In the genomic region with DNA sequence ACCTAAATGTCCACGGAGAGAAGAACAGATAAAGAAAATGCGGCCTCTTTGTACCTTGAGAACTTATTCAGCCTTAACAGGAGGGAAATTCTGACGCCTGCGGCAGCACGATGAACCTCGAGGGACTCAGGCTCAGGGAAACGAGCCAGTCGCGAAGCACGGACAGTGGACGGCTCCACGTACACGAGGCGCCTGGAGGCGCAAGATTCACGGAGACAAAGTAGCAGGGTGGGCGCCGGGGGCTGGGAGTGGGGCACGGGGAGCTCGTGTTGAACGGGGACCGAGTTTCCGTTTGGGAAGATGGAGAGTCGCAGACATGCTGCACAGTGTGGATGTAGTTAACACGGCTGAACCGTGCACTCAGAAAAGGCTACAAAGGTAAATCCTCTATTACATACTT, we compare ENCODE assay signal across 2 cellular contexts.
TF ChIP-seq lines count a peak whose summit lies in the region.

No MANE protein-coding gene starts in this region.

TF ChIP-seq in SK-N-SH treated with all-trans-retinoic acid at 6 μM for 48 hours, 23 proteins besides CTCF, POLR2A, EP300 and RAD21 (continued from another document):
- TF ChIP-seq, protein P1, sequence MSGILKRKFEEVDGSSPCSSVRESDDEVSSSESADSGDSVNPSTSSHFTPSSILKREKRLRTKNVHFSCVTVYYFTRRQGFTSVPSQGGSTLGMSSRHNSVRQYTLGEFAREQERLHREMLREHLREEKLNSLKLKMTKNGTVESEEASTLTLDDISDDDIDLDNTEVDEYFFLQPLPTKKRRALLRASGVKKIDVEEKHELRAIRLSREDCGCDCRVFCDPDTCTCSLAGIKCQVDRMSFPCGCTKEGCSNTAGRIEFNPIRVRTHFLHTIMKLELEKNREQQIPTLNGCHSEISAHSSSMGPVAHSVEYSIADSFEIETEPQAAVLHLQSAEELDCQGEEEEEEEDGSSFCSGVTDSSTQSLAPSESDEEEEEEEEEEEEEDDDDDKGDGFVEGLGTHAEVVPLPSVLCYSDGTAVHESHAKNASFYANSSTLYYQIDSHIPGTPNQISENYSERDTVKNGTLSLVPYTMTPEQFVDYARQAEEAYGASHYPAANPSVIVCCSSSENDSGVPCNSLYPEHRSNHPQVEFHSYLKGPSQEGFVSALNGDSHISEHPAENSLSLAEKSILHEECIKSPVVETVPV (CRISPR knock-in tag; IDR thresholded peaks at IDR 0.05), result no peak
- TF ChIP-seq BACH2 (CRISPR knock-in tag; IDR thresholded peaks at IDR 0.05; ENCODE audit: borderline replicate concordance) (no peak), ISL1 (CRISPR knock-in tag; IDR thresholded peaks at IDR 0.05) (no peak), CSDC2 (CRISPR knock-in tag; IDR thresholded peaks at IDR 0.05) (no peak)

TF ChIP-seq in SK-N-SH, 30 proteins besides CTCF, POLR2A, EP300 and RAD21:
- TF ChIP-seq TAF1 (IDR thresholded peaks at IDR 0.05; ENCODE audit: borderline replicate concordance, low read depth, low read length) (no peak), POLR2AphosphoS5 (IDR thresholded peaks at IDR 0.05; ENCODE audit: low read depth, low read length) (no peak), YY1 (IDR thresholded peaks at IDR 0.05; ENCODE audit: low read depth) (no peak), JUND (IDR thresholded peaks at IDR 0.05) (no peak)
- TF ChIP-seq, protein P2, sequence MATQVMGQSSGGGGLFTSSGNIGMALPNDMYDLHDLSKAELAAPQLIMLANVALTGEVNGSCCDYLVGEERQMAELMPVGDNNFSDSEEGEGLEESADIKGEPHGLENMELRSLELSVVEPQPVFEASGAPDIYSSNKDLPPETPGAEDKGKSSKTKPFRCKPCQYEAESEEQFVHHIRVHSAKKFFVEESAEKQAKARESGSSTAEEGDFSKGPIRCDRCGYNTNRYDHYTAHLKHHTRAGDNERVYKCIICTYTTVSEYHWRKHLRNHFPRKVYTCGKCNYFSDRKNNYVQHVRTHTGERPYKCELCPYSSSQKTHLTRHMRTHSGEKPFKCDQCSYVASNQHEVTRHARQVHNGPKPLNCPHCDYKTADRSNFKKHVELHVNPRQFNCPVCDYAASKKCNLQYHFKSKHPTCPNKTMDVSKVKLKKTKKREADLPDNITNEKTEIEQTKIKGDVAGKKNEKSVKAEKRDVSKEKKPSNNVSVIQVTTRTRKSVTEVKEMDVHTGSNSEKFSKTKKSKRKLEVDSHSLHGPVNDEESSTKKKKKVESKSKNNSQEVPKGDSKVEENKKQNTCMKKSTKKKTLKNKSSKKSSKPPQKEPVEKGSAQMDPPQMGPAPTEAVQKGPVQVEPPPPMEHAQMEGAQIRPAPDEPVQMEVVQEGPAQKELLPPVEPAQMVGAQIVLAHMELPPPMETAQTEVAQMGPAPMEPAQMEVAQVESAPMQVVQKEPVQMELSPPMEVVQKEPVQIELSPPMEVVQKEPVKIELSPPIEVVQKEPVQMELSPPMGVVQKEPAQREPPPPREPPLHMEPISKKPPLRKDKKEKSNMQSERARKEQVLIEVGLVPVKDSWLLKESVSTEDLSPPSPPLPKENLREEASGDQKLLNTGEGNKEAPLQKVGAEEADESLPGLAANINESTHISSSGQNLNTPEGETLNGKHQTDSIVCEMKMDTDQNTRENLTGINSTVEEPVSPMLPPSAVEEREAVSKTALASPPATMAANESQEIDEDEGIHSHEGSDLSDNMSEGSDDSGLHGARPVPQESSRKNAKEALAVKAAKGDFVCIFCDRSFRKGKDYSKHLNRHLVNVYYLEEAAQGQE (IDR thresholded peaks at IDR 0.05; ENCODE audit: low read depth, low read length), result no peak
- TF ChIP-seq, protein P3, sequence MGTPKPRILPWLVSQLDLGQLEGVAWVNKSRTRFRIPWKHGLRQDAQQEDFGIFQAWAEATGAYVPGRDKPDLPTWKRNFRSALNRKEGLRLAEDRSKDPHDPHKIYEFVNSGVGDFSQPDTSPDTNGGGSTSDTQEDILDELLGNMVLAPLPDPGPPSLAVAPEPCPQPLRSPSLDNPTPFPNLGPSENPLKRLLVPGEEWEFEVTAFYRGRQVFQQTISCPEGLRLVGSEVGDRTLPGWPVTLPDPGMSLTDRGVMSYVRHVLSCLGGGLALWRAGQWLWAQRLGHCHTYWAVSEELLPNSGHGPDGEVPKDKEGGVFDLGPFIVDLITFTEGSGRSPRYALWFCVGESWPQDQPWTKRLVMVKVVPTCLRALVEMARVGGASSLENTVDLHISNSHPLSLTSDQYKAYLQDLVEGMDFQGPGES (IDR thresholded peaks at IDR 0.05; ENCODE audit: low read depth, low read length), result no peak
- TF ChIP-seq, protein P4, sequence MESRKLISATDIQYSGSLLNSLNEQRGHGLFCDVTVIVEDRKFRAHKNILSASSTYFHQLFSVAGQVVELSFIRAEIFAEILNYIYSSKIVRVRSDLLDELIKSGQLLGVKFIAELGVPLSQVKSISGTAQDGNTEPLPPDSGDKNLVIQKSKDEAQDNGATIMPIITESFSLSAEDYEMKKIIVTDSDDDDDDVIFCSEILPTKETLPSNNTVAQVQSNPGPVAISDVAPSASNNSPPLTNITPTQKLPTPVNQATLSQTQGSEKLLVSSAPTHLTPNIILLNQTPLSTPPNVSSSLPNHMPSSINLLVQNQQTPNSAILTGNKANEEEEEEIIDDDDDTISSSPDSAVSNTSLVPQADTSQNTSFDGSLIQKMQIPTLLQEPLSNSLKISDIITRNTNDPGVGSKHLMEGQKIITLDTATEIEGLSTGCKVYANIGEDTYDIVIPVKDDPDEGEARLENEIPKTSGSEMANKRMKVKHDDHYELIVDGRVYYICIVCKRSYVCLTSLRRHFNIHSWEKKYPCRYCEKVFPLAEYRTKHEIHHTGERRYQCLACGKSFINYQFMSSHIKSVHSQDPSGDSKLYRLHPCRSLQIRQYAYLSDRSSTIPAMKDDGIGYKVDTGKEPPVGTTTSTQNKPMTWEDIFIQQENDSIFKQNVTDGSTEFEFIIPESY (IDR thresholded peaks at IDR 0.05; ENCODE audit: borderline replicate concordance, low read depth), result no peak
